Comparison of ENCODE assay signal across 1 cellular context in genomic region chr6:79201935-79202334, GRCh38.
TF ChIP-seq lines count a peak whose summit lies in the region.

No MANE protein-coding gene starts in this region.

TF ChIP-seq in GM23338, 12 proteins besides CTCF, POLR2A, EP300 and RAD21 (continued from another document):
- TF ChIP-seq ETS1 (IDR thresholded peaks at IDR 0.05) (no peak), POLR2AphosphoS5 (IDR thresholded peaks at IDR 0.05; ENCODE audit: low read depth) (no peak), ZNF114 (CRISPR knock-in tag; IDR thresholded peaks at IDR 0.05) (no peak), ZNF331 (CRISPR knock-in tag; IDR thresholded peaks at IDR 0.05; ENCODE audit: low read depth) (no peak)
- TF ChIP-seq, protein P1, sequence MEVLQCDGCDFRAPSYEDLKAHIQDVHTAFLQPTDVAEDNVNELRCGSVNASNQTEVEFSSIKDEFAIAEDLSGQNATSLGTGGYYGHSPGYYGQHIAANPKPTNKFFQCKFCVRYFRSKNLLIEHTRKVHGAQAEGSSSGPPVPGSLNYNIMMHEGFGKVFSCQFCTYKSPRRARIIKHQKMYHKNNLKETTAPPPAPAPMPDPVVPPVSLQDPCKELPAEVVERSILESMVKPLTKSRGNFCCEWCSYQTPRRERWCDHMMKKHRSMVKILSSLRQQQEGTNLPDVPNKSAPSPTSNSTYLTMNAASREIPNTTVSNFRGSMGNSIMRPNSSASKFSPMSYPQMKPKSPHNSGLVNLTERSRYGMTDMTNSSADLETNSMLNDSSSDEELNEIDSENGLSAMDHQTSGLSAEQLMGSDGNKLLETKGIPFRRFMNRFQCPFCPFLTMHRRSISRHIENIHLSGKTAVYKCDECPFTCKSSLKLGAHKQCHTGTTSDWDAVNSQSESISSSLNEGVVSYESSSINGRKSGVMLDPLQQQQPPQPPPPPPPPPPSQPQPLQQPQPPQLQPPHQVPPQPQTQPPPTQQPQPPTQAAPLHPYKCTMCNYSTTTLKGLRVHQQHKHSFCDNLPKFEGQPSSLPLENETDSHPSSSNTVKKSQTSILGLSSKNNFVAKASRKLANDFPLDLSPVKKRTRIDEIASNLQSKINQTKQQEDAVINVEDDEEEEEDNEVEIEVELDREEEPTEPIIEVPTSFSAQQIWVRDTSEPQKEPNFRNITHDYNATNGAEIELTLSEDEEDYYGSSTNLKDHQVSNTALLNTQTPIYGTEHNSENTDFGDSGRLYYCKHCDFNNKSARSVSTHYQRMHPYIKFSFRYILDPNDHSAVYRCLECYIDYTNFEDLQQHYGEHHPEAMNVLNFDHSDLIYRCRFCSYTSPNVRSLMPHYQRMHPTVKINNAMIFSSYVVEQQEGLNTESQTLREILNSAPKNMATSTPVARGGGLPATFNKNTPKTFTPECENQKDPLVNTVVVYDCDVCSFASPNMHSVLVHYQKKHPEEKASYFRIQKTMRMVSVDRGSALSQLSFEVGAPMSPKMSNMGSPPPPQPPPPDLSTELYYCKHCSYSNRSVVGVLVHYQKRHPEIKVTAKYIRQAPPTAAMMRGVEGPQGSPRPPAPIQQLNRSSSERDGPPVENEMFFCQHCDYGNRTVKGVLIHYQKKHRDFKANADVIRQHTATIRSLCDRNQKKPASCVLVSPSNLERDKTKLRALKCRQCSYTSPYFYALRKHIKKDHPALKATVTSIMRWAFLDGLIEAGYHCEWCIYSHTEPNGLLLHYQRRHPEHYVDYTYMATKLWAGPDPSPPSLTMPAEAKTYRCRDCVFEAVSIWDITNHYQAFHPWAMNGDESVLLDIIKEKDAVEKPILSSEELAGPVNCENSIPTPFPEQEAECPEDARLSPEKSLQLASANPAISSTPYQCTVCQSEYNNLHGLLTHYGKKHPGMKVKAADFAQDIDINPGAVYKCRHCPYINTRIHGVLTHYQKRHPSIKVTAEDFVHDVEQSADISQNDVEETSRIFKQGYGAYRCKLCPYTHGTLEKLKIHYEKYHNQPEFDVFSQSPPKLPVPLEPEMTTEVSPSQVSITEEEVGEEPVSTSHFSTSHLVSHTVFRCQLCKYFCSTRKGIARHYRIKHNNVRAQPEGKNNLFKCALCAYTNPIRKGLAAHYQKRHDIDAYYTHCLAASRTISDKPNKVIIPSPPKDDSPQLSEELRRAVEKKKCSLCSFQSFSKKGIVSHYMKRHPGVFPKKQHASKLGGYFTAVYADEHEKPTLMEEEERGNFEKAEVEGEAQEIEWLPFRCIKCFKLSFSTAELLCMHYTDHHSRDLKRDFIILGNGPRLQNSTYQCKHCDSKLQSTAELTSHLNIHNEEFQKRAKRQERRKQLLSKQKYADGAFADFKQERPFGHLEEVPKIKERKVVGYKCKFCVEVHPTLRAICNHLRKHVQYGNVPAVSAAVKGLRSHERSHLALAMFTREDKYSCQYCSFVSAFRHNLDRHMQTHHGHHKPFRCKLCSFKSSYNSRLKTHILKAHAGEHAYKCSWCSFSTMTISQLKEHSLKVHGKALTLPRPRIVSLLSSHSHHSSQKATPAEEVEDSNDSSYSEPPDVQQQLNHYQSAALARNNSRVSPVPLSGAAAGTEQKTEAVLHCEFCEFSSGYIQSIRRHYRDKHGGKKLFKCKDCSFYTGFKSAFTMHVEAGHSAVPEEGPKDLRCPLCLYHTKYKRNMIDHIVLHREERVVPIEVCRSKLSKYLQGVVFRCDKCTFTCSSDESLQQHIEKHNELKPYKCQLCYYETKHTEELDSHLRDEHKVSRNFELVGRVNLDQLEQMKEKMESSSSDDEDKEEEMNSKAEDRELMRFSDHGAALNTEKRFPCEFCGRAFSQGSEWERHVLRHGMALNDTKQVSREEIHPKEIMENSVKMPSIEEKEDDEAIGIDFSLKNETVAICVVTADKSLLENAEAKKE (CRISPR knock-in tag; IDR thresholded peaks at IDR 0.05) = no peak
